ENCODE assay signal across 28 cellular contexts in genomic region chr14:76346391-76347160, GRCh38. TPM values are rescaled to one million over a fixed set of nuclear protein-coding genes. Genes with fewer than 3 reads are reported as not detected.
DNase-seq lines count a peak whose midpoint lies in the region; ATAC-seq and TF ChIP-seq lines count a peak whose summit lies in the region.
"Had no signal": no experiment of that assay in that cellular context is flagged by ENCODE, and none has a peak within 500 bp of the region (broad histone marks: within the 10 kb centered on the region; RNA-seq: fewer than 3 reads in every experiment).

No MANE protein-coding gene starts in this region.

- no peaks in the 10 kb centered on the region for H3K9me3 Mint-ChIP-seq in natural killer cell treated with Interleukin-12 subunit alpha and Interleukin-12 subunit beta and Interleukin-15 and Interleukin-18, amount 100 ng/mL, for 72 hours
- H3K9me3 Mint-ChIP-seq: activated naive CD8-positive, alpha-beta T cell treated with anti-CD3 and anti-CD28 coated beads, Interleukin-2, amount 10 ng/mL, durations not matched to agents 7 days and 5 days had no signal

- H3K4me2 ChIP-seq in mammary epithelial cell (ENCODE audit: insufficient read depth, low read depth, low read length) = no peak overlapping the region
- H3K4me2 ChIP-seq: BLaER1 treated with 17β-estradiol and CSF1 and Interleukin-3, amounts not matched to agents 10 nM and 100 nM had no signal

- no peaks in the 10 kb centered on the region for H3K36me3 Mint-ChIP-seq in natural killer cell treated with Interleukin-12 subunit alpha and Interleukin-12 subunit beta and Interleukin-15 and Interleukin-18, amount 100 ng/mL, for 72 hours
- H3K36me3 Mint-ChIP-seq: activated naive CD8-positive, alpha-beta T cell treated with anti-CD3 and anti-CD28 coated beads, Interleukin-2, amount 10 ng/mL, durations not matched to agents 7 days and 5 days; immature natural killer cell; naive thymus-derived CD4-positive, alpha-beta T cell had no signal

- H3K79me2 ChIP-seq in mammary epithelial cell (ENCODE audit: insufficient read depth, low read length) = no peaks in the 10 kb centered on the region

- peaks cover 28 to 38% of the 10 kb centered on the region in 2 donors for H3K27me3 Mint-ChIP-seq in natural killer cell treated with Interleukin-12 subunit alpha and Interleukin-12 subunit beta and Interleukin-15 and Interleukin-18, amount 100 ng/mL, for 72 hours

- in situ Hi-C loops in mammary epithelial cell (cut with MboI; ENCODE audit: low sequenced_read_pairs in 2 of 2) = no loop called here

- H3K4me1 ChIP-seq in mammary epithelial cell (ENCODE audit: insufficient read depth, low read length) = peaks cover 11% of the 10 kb centered on the region
- H3K4me1 ChIP-seq: BLaER1 treated with 17β-estradiol and CSF1 and Interleukin-3, amounts not matched to agents 10 nM and 100 nM; lower lobe of right lung had no signal

- no peak overlapping the region for H3K4me3 ChIP-seq in mammary epithelial cell (replicated peaks in 1 of 3; ENCODE audit: insufficient read depth in 1 of 3, low read depth in 2 of 3, low read length in 3 of 3)
- H3K4me3 ChIP-seq: BLaER1 treated with 17β-estradiol and CSF1 and Interleukin-3, amounts not matched to agents 10 nM and 100 nM; esophagus squamous epithelium; lower lobe of right lung; upper lobe of left lung had no signal

- no peaks in the 10 kb centered on the region for H3K36me3 ChIP-seq in mammary epithelial cell (ENCODE audit: insufficient read depth, low read length)
- H3K36me3 ChIP-seq: BLaER1 treated with 17β-estradiol and CSF1 and Interleukin-3, amounts not matched to agents 10 nM and 100 nM; brain microvascular endothelial cell; esophagus squamous epithelium; lower lobe of right lung; upper lobe of left lung had no signal

- no peak for TF ChIP-seq CTCF in mammary epithelial cell (conservative IDR thresholded peaks at IDR 0.05 in 1 of 2, IDR thresholded peaks at IDR 0.05 in 1 of 2; ENCODE audit: extremely low read depth in 1 of 2, insufficient read depth in 1 of 2, low read depth in 1 of 2, low read length in 2 of 2)

- no peak overlapping the region for H3K27ac Mint-ChIP-seq in natural killer cell treated with Interleukin-12 subunit alpha and Interleukin-12 subunit beta and Interleukin-15 and Interleukin-18, amount 100 ng/mL, for 72 hours
- H3K27ac Mint-ChIP-seq: activated CD8-positive, alpha-beta T cell treated with anti-CD3 and anti-CD28 coated beads, Interleukin-2, amount 10 ng/mL, durations not matched to agents 7 days and 5 days; activated naive CD8-positive, alpha-beta T cell treated with anti-CD3 and anti-CD28 coated beads, Interleukin-2, amount 10 ng/mL, durations not matched to agents 7 days and 5 days; immature natural killer cell; naive thymus-derived CD4-positive, alpha-beta T cell had no signal

- dilution Hi-C loops in mammary epithelial cell (cut with HindIII; ENCODE audit: low sequenced_read_pairs) = no loop called here

- intact Hi-C loops in posterior vena cava (cut with DNase I) = no loop called here
- intact Hi-C loops in mammary epithelial cell (cut with micrococcal nuclease) = no loop called here

- no peaks in the 10 kb centered on the region for H3K4me1 Mint-ChIP-seq in natural killer cell treated with Interleukin-12 subunit alpha and Interleukin-12 subunit beta and Interleukin-15 and Interleukin-18, amount 100 ng/mL, for 72 hours (ENCODE audit: low read depth in 2 of 2)
- H3K4me1 Mint-ChIP-seq: activated naive CD8-positive, alpha-beta T cell treated with anti-CD3 and anti-CD28 coated beads, Interleukin-2, amount 10 ng/mL, durations not matched to agents 7 days and 5 days; immature natural killer cell; naive thymus-derived CD4-positive, alpha-beta T cell had no signal

- DNase-seq in DMS53 (lab: John Stamatoyannopoulos, UW) = peak; percentile 48
- DNase-seq in DMS53 treated with DMSO at 0.1 percent for 48 hours (lab: John Stamatoyannopoulos, UW; ENCODE audit: unreplicated experiment) = no peak
- DNase-seq in NCI-H146 (lab: John Stamatoyannopoulos, UW) = peak; percentile 64
- peak; percentile 33 for DNase-seq in SK-N-DZ (ENCODE audit: low spot score)
- DNase-seq in posterior vena cava (ENCODE audit: low spot score) = peak; percentile 68
- no peak for DNase-seq in mammary epithelial cell
- no peak for DNase-seq in natural killer cell treated with Interleukin-12 subunit alpha and Interleukin-12 subunit beta and Interleukin-15 and Interleukin-18, amount 100 ng/mL, for 72 hours (ENCODE audit: low spot score)
- no peak for DNase-seq in putamen (ENCODE audit: low spot score)
- DNase-seq: activated CD8-positive, alpha-beta T cell treated with anti-CD3 and anti-CD28 coated beads, Interleukin-2, amount 10 ng/mL, durations not matched to agents 7 days and 5 days; activated naive CD8-positive, alpha-beta T cell treated with anti-CD3 and anti-CD28 coated beads, Interleukin-2, amount 10 ng/mL, durations not matched to agents 7 days and 5 days; brain microvascular endothelial cell; DND-41; esophagus squamous epithelium; HCEC 1CT; head of caudate nucleus; immature natural killer cell; lower lobe of right lung; naive thymus-derived CD4-positive, alpha-beta T cell; NCI-H1694; stimulated activated naive CD8-positive, alpha-beta T cell treated with anti-CD3 and anti-CD28 coated beads, Interleukin-15, Interleukin-2, amounts not matched to agents 100 U/mL and 50 U/mL, for 24 hours; T-helper 1 cell had no signal

- no peaks in the 10 kb centered on the region for H4K20me1 ChIP-seq in mammary epithelial cell (ENCODE audit: insufficient read depth, low read length)
- H4K20me1 ChIP-seq: BLaER1 treated with 17β-estradiol and CSF1 and Interleukin-3, amounts not matched to agents 10 nM and 100 nM had no signal

- WGBS in mammary epithelial cell (ENCODE audit: low coverage, missing lambda C conversion rate) = 70% methylated on average over 7 of the region's 8 CpGs

- no peak overlapping the region for H3K4me3 Mint-ChIP-seq in natural killer cell treated with Interleukin-12 subunit alpha and Interleukin-12 subunit beta and Interleukin-15 and Interleukin-18, amount 100 ng/mL, for 72 hours
- H3K4me3 Mint-ChIP-seq: activated CD8-positive, alpha-beta T cell treated with anti-CD3 and anti-CD28 coated beads, Interleukin-2, amount 10 ng/mL, durations not matched to agents 7 days and 5 days; activated naive CD8-positive, alpha-beta T cell treated with anti-CD3 and anti-CD28 coated beads, Interleukin-2, amount 10 ng/mL, durations not matched to agents 7 days and 5 days; immature natural killer cell; naive thymus-derived CD4-positive, alpha-beta T cell had no signal

- CTCF ChIA-PET in mammary epithelial cell (lab: Charles Lee; ENCODE audit: low non-redundant PET) = no interaction called here

- H3K27ac ChIP-seq in mammary epithelial cell (ENCODE audit: insufficient read depth, low read depth, low read length) = no peak overlapping the region
- H3K27ac ChIP-seq: BLaER1 treated with 17β-estradiol and CSF1 and Interleukin-3, amounts not matched to agents 10 nM and 100 nM; brain microvascular endothelial cell; esophagus squamous epithelium; lower lobe of right lung; upper lobe of left lung had no signal

- H2AFZ ChIP-seq in mammary epithelial cell (ENCODE audit: low read depth, low read length) = no peak overlapping the region

- H3K27me3 ChIP-seq in mammary epithelial cell (ENCODE audit: insufficient read depth, low read length) = no peaks in the 10 kb centered on the region
- H3K27me3 ChIP-seq: BLaER1 treated with 17β-estradiol and CSF1 and Interleukin-3, amounts not matched to agents 10 nM and 100 nM; brain microvascular endothelial cell; upper lobe of left lung had no signal

- H3K9ac ChIP-seq in mammary epithelial cell (ENCODE audit: insufficient read depth, low read length) = no peak overlapping the region
- H3K9ac ChIP-seq: BLaER1 treated with 17β-estradiol and CSF1 and Interleukin-3, amounts not matched to agents 10 nM and 100 nM had no signal

- no peaks in the 10 kb centered on the region for H3K9me3 ChIP-seq in mammary epithelial cell (replicated peaks; ENCODE audit: insufficient read depth, low read length)
- H3K9me3 ChIP-seq: lower lobe of right lung had no signal

- BruUV-seq in mammary epithelial cell (replicated peaks; lab: Mats Ljungman, UMichigan) = no TSS peak

- no peak for ATAC-seq in natural killer cell treated with Interleukin-12 subunit alpha and Interleukin-12 subunit beta and Interleukin-15 and Interleukin-18, amount 100 ng/mL, for 72 hours
- ATAC-seq: activated CD8-positive, alpha-beta T cell treated with anti-CD3 and anti-CD28 coated beads, Interleukin-2, amount 10 ng/mL, durations not matched to agents 7 days and 5 days; lower lobe of right lung; naive thymus-derived CD4-positive, alpha-beta T cell; stimulated activated naive CD8-positive, alpha-beta T cell treated with anti-CD3 and anti-CD28 coated beads, Interleukin-15, Interleukin-2, amounts not matched to agents 100 U/mL and 50 U/mL, for 24 hours had no signal

RNA-seq across cellular contexts. Expression of gene ESRRB, which starts 29.4 kb away (rescaled TPM):
- polyA plus RNA-seq in SK-N-DZ (2014; cell fraction: cytosol; rRNA removed) = 1.8 and 2.1 TPM in 2 replicates
- polyA plus RNA-seq in SK-N-DZ (2014; cell fraction: nucleus; rRNA removed) = 2.6 and 3.1 TPM in 2 replicates
- under 1 TPM; 0.60 to 0.95 TPM for total RNA-seq in posterior vena cava
- under 1 TPM in 1 of 2 donors, not detected in 1; 0.14 TPM for total RNA-seq in mammary epithelial cell
- 0.01 TPM for polyA plus RNA-seq in mammary epithelial cell
- not detected for polyA minus RNA-seq in mammary epithelial cell
- total RNA-seq in natural killer cell treated with Interleukin-12 subunit alpha and Interleukin-12 subunit beta and Interleukin-15 and Interleukin-18, amount 100 ng/mL, for 72 hours = under 1 TPM in 1 of 2 donors, not detected in 1; 0.33 TPM
- total RNA-seq: A172, dermis microvascular lymphatic vessel endothelial cell, esophagus squamous epithelium, HT-29, LHCN-M2, lower lobe of right lung, pulmonary artery endothelial cell had no signal
- polyA plus RNA-seq: immature natural killer cell had no signal

Comparison
In these comparisons a context has a peak if more than half of its experiments do, and no peak if none do; other contexts are left out.
1. DNase-seq: peak in DMS53 (single experiment), NCI-H146 (single experiment), SK-N-DZ (single experiment) and posterior vena cava (single experiment); none in DMS53 treated with DMSO at 0.1 percent for 48 hours (single experiment), mammary epithelial cell (single experiment), natural killer cell treated with Interleukin-12 subunit alpha and Interleukin-12 subunit beta and Interleukin-15 and Interleukin-18, amount 100 ng/mL, for 72 hours (single experiment) and putamen (single experiment).